29 cellular contexts compared by ENCODE assay signal in genomic region chr10:84202349-84202748, GRCh38. TPM values are rescaled to one million over a fixed set of nuclear protein-coding genes. Genes with fewer than 3 reads are reported as not detected.
"Had no signal": no experiment of that assay in that cellular context is flagged by ENCODE, and none has a peak within 500 bp of the region (broad histone marks: within the 10 kb centered on the region; RNA-seq: fewer than 3 reads in every experiment).

No MANE protein-coding gene starts in this region.

- H3K9me3 ChIP-seq: breast epithelium, Peyer's patch, SJCRH30, SK-N-SH had no signal

- H3K27me3 ChIP-seq: Peyer's patch, SJCRH30 had no signal

- H3K4me1 Mint-ChIP-seq: activated naive CD4-positive, alpha-beta T cell treated with anti-CD3 and anti-CD28 coated beads, Interleukin-2, amount 50 U/mL, for 24 hours had no signal

- H3K4me3 Mint-ChIP-seq: activated CD8-positive, alpha-beta T cell treated with anti-CD3 and anti-CD28 coated beads for 36 hours; activated naive CD4-positive, alpha-beta T cell treated with anti-CD3 and anti-CD28 coated beads, Interleukin-2, amount 50 U/mL, for 24 hours; activated T-cell treated with anti-CD3 and anti-CD28 coated beads, Interleukin-2, amount 50 U/mL, for 72 hours had no signal

- H3K9me3 Mint-ChIP-seq: activated CD8-positive, alpha-beta T cell treated with anti-CD3 and anti-CD28 coated beads for 36 hours; activated naive CD4-positive, alpha-beta T cell treated with anti-CD3 and anti-CD28 coated beads, Interleukin-2, amount 50 U/mL, for 24 hours; activated T-cell treated with anti-CD3 and anti-CD28 coated beads, Interleukin-2, amount 50 U/mL, for 72 hours; activated T-helper 2 cell treated with anti-CD3 and anti-CD28 coated beads, Interferon-gamma antibody, Interleukin-2, Interleukin-4, amounts not matched to agents 10 μg/mL and 5 μg/mL and 100 μg/mL, durations not matched to agents 14 hours and 24 hours and 36 hours had no signal

- H3K4me3 ChIP-seq: breast epithelium, Peyer's patch, SJCRH30 had no signal

- H3K27ac ChIP-seq: breast epithelium, RWPE1, SJCRH30, VCaP had no signal

- DNase-seq: activated CD4-positive, alpha-beta T cell treated with anti-CD3 and anti-CD28 coated beads for 4 hours; activated CD8-positive, alpha-beta memory T cell treated with anti-CD3 and anti-CD28 coated beads, Interleukin-2, amount 50 U/mL, for 4 hours; activated CD8-positive, alpha-beta T cell treated with anti-CD3 and anti-CD28 coated beads for 36 hours; activated gamma-delta T cell treated with Interleukin-2 at 50 U/mL for 16 hours; activated T-cell treated with anti-CD3 and anti-CD28 coated beads, Interleukin-2, amount 50 U/mL, for 72 hours; caudate nucleus; KG1; NCI-H1092; NCI-H1417; NCI-H1930; NCI-H2171 treated with DMSO at 0.1 percent for 48 hours; NCI-H510A treated with DMSO at 0.1 percent for 48 hours; NCI-H69; NK-92 treated with Interleukin-12 subunit alpha and Interleukin-12 subunit beta, amount 100 ng/mL, for 24 hours; OCI-M1; Peyer's patch; Right ventricle myocardium superior; SJCRH30; SK-N-SH; T-helper 1 cell had no signal

- H3K9ac ChIP-seq: SK-N-SH had no signal

- H3K27ac Mint-ChIP-seq: activated CD8-positive, alpha-beta T cell treated with anti-CD3 and anti-CD28 coated beads for 36 hours; activated naive CD4-positive, alpha-beta T cell treated with anti-CD3 and anti-CD28 coated beads, Interleukin-2, amount 50 U/mL, for 24 hours; activated T-cell treated with anti-CD3 and anti-CD28 coated beads, Interleukin-2, amount 50 U/mL, for 72 hours; activated T-helper 2 cell treated with anti-CD3 and anti-CD28 coated beads, Interferon-gamma antibody, Interleukin-2, Interleukin-4, amounts not matched to agents 10 μg/mL and 5 μg/mL and 100 μg/mL, durations not matched to agents 14 hours and 24 hours and 36 hours had no signal

- H3K4me2 ChIP-seq: SK-N-SH had no signal

- H3K36me3 Mint-ChIP-seq: activated naive CD4-positive, alpha-beta T cell treated with anti-CD3 and anti-CD28 coated beads, Interleukin-2, amount 50 U/mL, for 24 hours had no signal

- H3K36me3 ChIP-seq: breast epithelium, Peyer's patch, SJCRH30 had no signal

- H3K4me1 ChIP-seq: breast epithelium, SJCRH30 had no signal

- ATAC-seq: activated CD8-positive, alpha-beta T cell treated with anti-CD3 and anti-CD28 coated beads for 36 hours; activated T-cell treated with anti-CD3 and anti-CD28 coated beads, Interleukin-2, amount 50 U/mL, for 72 hours had no signal

RNA-seq across cellular contexts. Expression of gene CDHR1, which starts 8.0 kb away (rescaled TPM):
- total RNA-seq: LHCN-M2; M059J; T-helper 2 cell treated with Interferon-gamma antibody and Interleukin-4, amounts not matched to agents 100 ng/mL and 5 ng/mL, for 36 hours had no signal
- polyA plus RNA-seq: aorta had no signal

RNA-seq across cellular contexts. Expression of gene LRIT2, which starts 23.0 kb away (rescaled TPM):
- total RNA-seq: activated CD8-positive, alpha-beta T cell treated with anti-CD3 and anti-CD28 coated beads for 36 hours; activated T-cell treated with anti-CD3 and anti-CD28 coated beads, Interleukin-2, amount 50 U/mL, for 72 hours; activated T-helper 2 cell treated with anti-CD3 and anti-CD28 coated beads, Interferon-gamma antibody, Interleukin-2, Interleukin-4, amounts not matched to agents 10 μg/mL and 5 μg/mL and 100 μg/mL, durations not matched to agents 14 hours and 24 hours and 36 hours; aorta; breast epithelium; LHCN-M2; M059J; Peyer's patch; Right ventricle myocardium superior; SJCRH30; T-helper 2 cell treated with Interferon-gamma antibody and Interleukin-4, amounts not matched to agents 100 ng/mL and 5 ng/mL, for 36 hours had no signal
- polyA plus RNA-seq: aorta, SK-N-SH had no signal

RNA-seq across cellular contexts. Expression of gene GPR15LG, which starts 28.7 kb away (rescaled TPM):
- total RNA-seq: activated CD8-positive, alpha-beta T cell treated with anti-CD3 and anti-CD28 coated beads for 36 hours; activated T-cell treated with anti-CD3 and anti-CD28 coated beads, Interleukin-2, amount 50 U/mL, for 72 hours; activated T-helper 2 cell treated with anti-CD3 and anti-CD28 coated beads, Interferon-gamma antibody, Interleukin-2, Interleukin-4, amounts not matched to agents 10 μg/mL and 5 μg/mL and 100 μg/mL, durations not matched to agents 14 hours and 24 hours and 36 hours; aorta; LHCN-M2; M059J; Right ventricle myocardium superior; SJCRH30; T-helper 2 cell treated with Interferon-gamma antibody and Interleukin-4, amounts not matched to agents 100 ng/mL and 5 ng/mL, for 36 hours had no signal
- polyA plus RNA-seq: SK-N-SH had no signal

RNA-seq across cellular contexts. Expression of gene LRIT1, which starts 39.0 kb away (rescaled TPM):
- total RNA-seq: activated CD8-positive, alpha-beta T cell treated with anti-CD3 and anti-CD28 coated beads for 36 hours; activated T-cell treated with anti-CD3 and anti-CD28 coated beads, Interleukin-2, amount 50 U/mL, for 72 hours; activated T-helper 2 cell treated with anti-CD3 and anti-CD28 coated beads, Interferon-gamma antibody, Interleukin-2, Interleukin-4, amounts not matched to agents 10 μg/mL and 5 μg/mL and 100 μg/mL, durations not matched to agents 14 hours and 24 hours and 36 hours; aorta; breast epithelium; LHCN-M2; M059J; Peyer's patch; SJCRH30; T-helper 2 cell treated with Interferon-gamma antibody and Interleukin-4, amounts not matched to agents 100 ng/mL and 5 ng/mL, for 36 hours had no signal
- polyA plus RNA-seq: aorta, SK-N-SH had no signal

RNA-seq across cellular contexts. Expression of gene RGR, which starts 42.5 kb away (rescaled TPM):
- total RNA-seq: activated CD8-positive, alpha-beta T cell treated with anti-CD3 and anti-CD28 coated beads for 36 hours; activated T-cell treated with anti-CD3 and anti-CD28 coated beads, Interleukin-2, amount 50 U/mL, for 72 hours; activated T-helper 2 cell treated with anti-CD3 and anti-CD28 coated beads, Interferon-gamma antibody, Interleukin-2, Interleukin-4, amounts not matched to agents 10 μg/mL and 5 μg/mL and 100 μg/mL, durations not matched to agents 14 hours and 24 hours and 36 hours; aorta; LHCN-M2; M059J; T-helper 2 cell treated with Interferon-gamma antibody and Interleukin-4, amounts not matched to agents 100 ng/mL and 5 ng/mL, for 36 hours had no signal
- polyA plus RNA-seq: aorta, SK-N-SH had no signal
